Comparison of ENCODE assay signal across 11 cellular contexts in genomic region chr1:213983589-213984386, GRCh38. TPM values are rescaled to one million over a fixed set of nuclear protein-coding genes. Genes with fewer than 3 reads are reported as not detected.
DNase-seq lines count a peak whose midpoint lies in the region; TF ChIP-seq lines count a peak whose summit lies in the region.
"Had no signal": no experiment of that assay in that cellular context is flagged by ENCODE, and none has a peak within 500 bp of the region (broad histone marks: within the 10 kb centered on the region; RNA-seq: fewer than 3 reads in every experiment).

No MANE protein-coding gene starts in this region.

- no peak overlapping the region for H3K27ac ChIP-seq in MM.1S (ENCODE audit: low read length)
- H3K27ac ChIP-seq: upper lobe of right lung had no signal

- H3K27me3 Mint-ChIP-seq in nephron progenitor cell (ENCODE audit: low read depth, poor library complexity), result peaks cover 62% of the 10 kb centered on the region

- H2AFZ ChIP-seq in MM.1S (ENCODE audit: low read length), result no peak overlapping the region

- DNase-seq in DMS 273 treated with DMSO at 0.1 percent for 48 hours (lab: John Stamatoyannopoulos, UW), result peak; percentile 57
- DNase-seq in NCI-H1092 treated with DMSO at 0.1 percent for 48 hours (lab: John Stamatoyannopoulos, UW), result peak; percentile 43
- peak; percentile 83 for DNase-seq in cerebellum (ENCODE audit: low spot score)
- DNase-seq in nephron progenitor cell, result no peak
- DNase-seq in EL, result no peak
- DNase-seq in ecto neural progenitor cell (ENCODE audit: low spot score), result no peak
- DNase-seq in MM.1S, result no peak
- DNase-seq in GM19238 (ENCODE audit: insufficient read length, low spot score), result no peak
- DNase-seq: naive B cell, upper lobe of right lung had no signal

- H3K9me3 Mint-ChIP-seq in nephron progenitor cell, result no peaks in the 10 kb centered on the region

- no peak overlapping the region for H3K4me3 ChIP-seq in MM.1S (ENCODE audit: low read length)

- TF ChIP-seq CTCF in nephron progenitor cell (IDR thresholded peaks at IDR 0.05) (no peak), MM.1S (IDR thresholded peaks at IDR 0.05; ENCODE audit: low read length) (no peak)

- no peaks in the 10 kb centered on the region for H3K79me2 ChIP-seq in MM.1S (ENCODE audit: low read length)

- H3K9ac ChIP-seq in MM.1S (ENCODE audit: low read length), result no peak overlapping the region

- H3K9me2 ChIP-seq in MM.1S (replicated peaks; ENCODE audit: insufficient read depth, low read length), result no peaks in the 10 kb centered on the region

- peak overlapping the region; percentile 98 for H3K4me3 Mint-ChIP-seq in nephron progenitor cell

- no peak overlapping the region for H3K4me2 ChIP-seq in MM.1S (ENCODE audit: low read depth, low read length)

- H3K36me3 ChIP-seq in MM.1S (replicated peaks; ENCODE audit: insufficient read depth, low read length), result no peaks in the 10 kb centered on the region
- H3K36me3 ChIP-seq: upper lobe of right lung had no signal

- no peaks in the 10 kb centered on the region for H3K9me3 ChIP-seq in MM.1S (replicated peaks; ENCODE audit: insufficient read depth, low read length)
- H3K9me3 ChIP-seq: upper lobe of right lung had no signal

- H3K4me1 ChIP-seq in MM.1S (ENCODE audit: low read length), result 0 out of 2 replicates have a peak, but pooled peaks cover 3% of the 10 kb centered on the region

- peaks cover 70% of the 10 kb centered on the region for H3K4me1 Mint-ChIP-seq in nephron progenitor cell

- H3K36me3 Mint-ChIP-seq in nephron progenitor cell (ENCODE audit: low read depth), result no peaks in the 10 kb centered on the region

- no peaks in the 10 kb centered on the region for H4K20me1 ChIP-seq in MM.1S (ENCODE audit: insufficient read depth, low read length)

- peaks cover 37% of the 10 kb centered on the region for H3K27me3 ChIP-seq in MM.1S (replicated peaks; ENCODE audit: insufficient read depth, low read length)

- H3F3A ChIP-seq in MM.1S (ENCODE audit: insufficient read depth, low read length), result peaks cover 18% of the 10 kb centered on the region

- H3K27ac Mint-ChIP-seq in nephron progenitor cell, result no peak overlapping the region

RNA-seq across cellular contexts. Expression of gene PROX1, which starts 4.0 kb away (rescaled TPM):
- 12.4 TPM for total RNA-seq in cerebellum
- total RNA-seq: T-helper 2 cell treated with Interferon-gamma antibody and Interleukin-4, amounts not matched to agents 100 ng/mL and 5 ng/mL, for 36 hours had no signal

Comparison
In these comparisons a context has a peak if more than half of its experiments do, and no peak if none do; other contexts are left out.
1. DNase-seq: peak in DMS 273 treated with DMSO at 0.1 percent for 48 hours (single experiment), NCI-H1092 treated with DMSO at 0.1 percent for 48 hours (single experiment) and cerebellum (single experiment); none in nephron progenitor cell (single experiment), EL (single experiment), ecto neural progenitor cell (single experiment), MM.1S (single experiment) and GM19238 (single experiment).